ENCODE assay signal across 30 cellular contexts in the genomic region with DNA sequence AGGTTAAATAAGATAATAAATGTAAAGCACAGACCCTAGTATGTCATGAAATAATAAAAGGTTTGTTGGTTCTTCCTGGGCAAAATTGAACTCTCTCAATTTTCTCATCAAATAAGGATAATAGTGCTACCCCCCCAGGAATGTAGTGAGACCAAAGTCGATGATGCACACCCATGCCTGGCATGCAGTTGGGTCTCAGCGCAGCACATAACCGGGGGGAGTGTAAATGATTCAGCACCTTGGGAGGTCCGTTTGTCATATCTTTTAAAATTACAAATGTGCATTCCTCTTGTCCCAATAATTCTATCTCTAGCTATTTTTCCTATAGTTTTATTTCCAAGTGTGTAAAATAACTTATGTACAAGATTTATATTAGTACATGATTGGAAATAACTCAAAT. TPM values are rescaled to one million over a fixed set of nuclear protein-coding genes. Genes with fewer than 3 reads are reported as not detected.
DNase-seq lines count a peak whose midpoint lies in the region; ATAC-seq and TF ChIP-seq lines count a peak whose summit lies in the region.
"Had no signal": no experiment of that assay in that cellular context is flagged by ENCODE, and none has a peak within 500 bp of the region (broad histone marks: within the 10 kb centered on the region; RNA-seq: fewer than 3 reads in every experiment).

No MANE protein-coding gene starts in this region.

- H3K4me1 ChIP-seq in neural progenitor cell: peaks cover 12% of the 10 kb centered on the region
- H3K4me1 ChIP-seq: HAP-1 had no signal

- no peaks in the 10 kb centered on the region for H3K9me3 ChIP-seq in neural progenitor cell (ENCODE audit: low read depth)
- H3K9me3 ChIP-seq: body of pancreas, HAP-1, suprapubic skin, upper lobe of left lung had no signal

- intact Hi-C loops in head of caudate nucleus (cut with DNase I): no loop called here

- H3K9ac ChIP-seq in neural progenitor cell: no peak overlapping the region

- ATAC-seq in activated naive CD4-positive, alpha-beta T cell treated with anti-CD3 and anti-CD28 coated beads, Interleukin-2, amount 50 U/mL, for 72 hours: no peak
- no peak for ATAC-seq in GM21360 (IDR thresholded peaks at IDR 0.05; ENCODE audit: unreplicated experiment)
- ATAC-seq: activated T-cell treated with anti-CD3 and anti-CD28 coated beads, Interleukin-2, amount 50 U/mL, for 72 hours; body of pancreas; T-helper 17 cell had no signal

- H4K20me1 ChIP-seq in neural progenitor cell (ENCODE audit: low read depth): no peaks in the 10 kb centered on the region

- no peak for TF ChIP-seq CTCF in brain microvascular endothelial cell (IDR thresholded peaks at IDR 0.05; ENCODE audit: low read depth, low read length, missing control alignments)
- no peak for TF ChIP-seq CTCF in neural progenitor cell (IDR thresholded peaks at IDR 0.05)

- H3K27ac ChIP-seq in brain microvascular endothelial cell (no peak overlapping the region), neural progenitor cell (no peak overlapping the region)
- H3K27ac ChIP-seq: body of pancreas, hepatocyte, skin epidermis, suprapubic skin, upper lobe of left lung had no signal

- H3K27me3 ChIP-seq in brain microvascular endothelial cell (replicated peaks): peaks cover 25% of the 10 kb centered on the region
- H3K27me3 ChIP-seq in neural progenitor cell: peaks cover 59% of the 10 kb centered on the region

- no peaks in the 10 kb centered on the region for H3K9me3 Mint-ChIP-seq in activated naive CD4-positive, alpha-beta T cell treated with anti-CD3 and anti-CD28 coated beads, Interleukin-2, amount 50 U/mL, for 24 hours
- no peaks in the 10 kb centered on the region for H3K9me3 Mint-ChIP-seq in activated naive CD4-positive, alpha-beta T cell treated with anti-CD3 and anti-CD28 coated beads, Interleukin-2, amount 50 U/mL, for 72 hours
- no peaks in the 10 kb centered on the region for H3K9me3 Mint-ChIP-seq in neural progenitor cell
- H3K9me3 Mint-ChIP-seq: activated T-cell treated with anti-CD3 and anti-CD28 coated beads, Interleukin-2, amount 50 U/mL, for 72 hours; CD4-positive, CD25-positive, alpha-beta regulatory T cell; IgD-negative memory B cell; nephron had no signal

- H3K36me3 ChIP-seq in brain microvascular endothelial cell (replicated peaks): no peaks in the 10 kb centered on the region
- no peaks in the 10 kb centered on the region for H3K36me3 ChIP-seq in neural progenitor cell
- H3K36me3 ChIP-seq: HAP-1, suprapubic skin, upper lobe of left lung had no signal

- DNase-seq in activated naive CD4-positive, alpha-beta T cell treated with anti-CD3 and anti-CD28 coated beads, Interleukin-2, amount 50 U/mL, for 72 hours (ENCODE audit: low spot score in 2 of 2): no peak
- DNase-seq in M059J (ENCODE audit: low read depth) (peak; percentile 90), brain microvascular endothelial cell (peak; percentile 49), mesenteric fat pad (ENCODE audit: low spot score) (no peak), head of caudate nucleus (no peak), neural progenitor cell (ENCODE audit: low spot score) (no peak)
- DNase-seq: 8988T; activated CD4-positive, alpha-beta T cell treated with anti-CD3 and anti-CD28 coated beads, Interleukin-2, amount 50 U/mL, for 48 hours; activated CD4-positive, CD25-positive, alpha-beta regulatory T cell treated with anti-CD3 and anti-CD28 coated beads, Interleukin-2, amount 50 U/mL, for 72 hours; activated naive CD4-positive, alpha-beta T cell; activated T-cell treated with anti-CD3 and anti-CD28 coated beads, Interleukin-2, amount 50 U/mL, for 72 hours; AML-193; body of pancreas; CD4-positive, CD25-positive, alpha-beta regulatory T cell; DMS79 treated with DMSO at 0.1 percent for 48 hours; mammary epithelial cell; NCI-H1105; NCI-H187; retina; stimulated activated naive CD4-positive, alpha-beta T cell treated with Interleukin-2 at 50 U/mL for 16 hours; T-helper 17 cell; upper lobe of left lung had no signal

- no peaks in the 10 kb centered on the region for H3K79me2 ChIP-seq in neural progenitor cell (ENCODE audit: low read depth)
- H3K79me2 ChIP-seq: hepatocyte had no signal

- H3K36me3 Mint-ChIP-seq in activated naive CD4-positive, alpha-beta T cell treated with anti-CD3 and anti-CD28 coated beads, Interleukin-2, amount 50 U/mL, for 24 hours: peaks cover 3% of the 10 kb centered on the region
- H3K36me3 Mint-ChIP-seq in activated naive CD4-positive, alpha-beta T cell treated with anti-CD3 and anti-CD28 coated beads, Interleukin-2, amount 50 U/mL, for 72 hours: no peaks in the 10 kb centered on the region
- no peaks in the 10 kb centered on the region for H3K36me3 Mint-ChIP-seq in neural progenitor cell

- H3K4me2 ChIP-seq in neural progenitor cell: no peak overlapping the region
- H3K4me2 ChIP-seq: hepatocyte had no signal

- H3K4me3 Mint-ChIP-seq in activated naive CD4-positive, alpha-beta T cell treated with anti-CD3 and anti-CD28 coated beads, Interleukin-2, amount 50 U/mL, for 24 hours: no peak overlapping the region
- H3K4me3 Mint-ChIP-seq in neural progenitor cell: no peak overlapping the region
- H3K4me3 Mint-ChIP-seq: activated T-cell treated with anti-CD3 and anti-CD28 coated beads, Interleukin-2, amount 50 U/mL, for 72 hours; CD4-positive, CD25-positive, alpha-beta regulatory T cell; IgD-negative memory B cell; nephron; T-helper 17 cell had no signal

- H3F3A ChIP-seq in neural progenitor cell (ENCODE audit: low read depth): peaks cover 9% of the 10 kb centered on the region

- no peaks in the 10 kb centered on the region for H3K27me3 Mint-ChIP-seq in activated naive CD4-positive, alpha-beta T cell treated with anti-CD3 and anti-CD28 coated beads, Interleukin-2, amount 50 U/mL, for 24 hours
- H3K27me3 Mint-ChIP-seq in neural progenitor cell (ENCODE audit: insufficient read depth, low read depth): peaks cover 42% of the 10 kb centered on the region
- H3K27me3 Mint-ChIP-seq: CD4-positive, CD25-positive, alpha-beta regulatory T cell; T-helper 17 cell had no signal

- peaks cover 39% of the 10 kb centered on the region for H3K4me1 Mint-ChIP-seq in activated naive CD4-positive, alpha-beta T cell treated with anti-CD3 and anti-CD28 coated beads, Interleukin-2, amount 50 U/mL, for 24 hours
- H3K4me1 Mint-ChIP-seq in neural progenitor cell: peaks cover 44% of the 10 kb centered on the region

- no peak overlapping the region for H2AFZ ChIP-seq in neural progenitor cell (replicated peaks)
- H2AFZ ChIP-seq: hepatocyte had no signal

- peak overlapping the region; percentile 30 for H3K27ac Mint-ChIP-seq in activated naive CD4-positive, alpha-beta T cell treated with anti-CD3 and anti-CD28 coated beads, Interleukin-2, amount 50 U/mL, for 24 hours
- no peak overlapping the region for H3K27ac Mint-ChIP-seq in activated naive CD4-positive, alpha-beta T cell treated with anti-CD3 and anti-CD28 coated beads, Interleukin-2, amount 50 U/mL, for 72 hours
- no peak overlapping the region for H3K27ac Mint-ChIP-seq in neural progenitor cell
- H3K27ac Mint-ChIP-seq: activated T-cell treated with anti-CD3 and anti-CD28 coated beads, Interleukin-2, amount 50 U/mL, for 72 hours; nephron; T-helper 17 cell had no signal

- in situ Hi-C loops in brain microvascular endothelial cell (cut with HindIII; ENCODE audit: low pct_ligation_motif_present, low sequenced_read_pairs): no loop called here

- H3K4me3 ChIP-seq in brain microvascular endothelial cell (ENCODE audit: low read depth, low read length) (no peak overlapping the region), neural progenitor cell (no peak overlapping the region)
- H3K4me3 ChIP-seq: body of pancreas, HAP-1, hepatocyte, skin epidermis, suprapubic skin, upper lobe of left lung had no signal

RNA-seq across cellular contexts. Expression of a gene that starts 31.3 kb away (rescaled TPM):
- total RNA-seq in activated naive CD4-positive, alpha-beta T cell treated with anti-CD3 and anti-CD28 coated beads, Interleukin-2, amount 50 U/mL, for 72 hours: 10 to 100 TPM; 53.3 to 68.6 TPM
- 61.9 and 87.7 TPM in 2 replicates for total RNA-seq in M059J (2014; rRNA removed; shearing (Covaris generic))
- total RNA-seq in mesenteric fat pad (14.6 TPM), neural progenitor cell (ENCODE audit: low replicate concordance) (30.4 and 56.5 TPM in 2 replicates)

Comparison
In these comparisons a context has a peak if more than half of its experiments do, and no peak if none do; other contexts are left out.
1. DNase-seq: peak in M059J (single experiment) and brain microvascular endothelial cell (single experiment); none in activated naive CD4-positive, alpha-beta T cell treated with anti-CD3 and anti-CD28 coated beads, Interleukin-2, amount 50 U/mL, for 72 hours (0 of 2), mesenteric fat pad (single experiment), head of caudate nucleus (0 of 42) and neural progenitor cell (single experiment).